ENCODE assay signal across 21 cellular contexts in genomic region chr2:31151501-31151900, GRCh38. TPM values are rescaled to one million over a fixed set of nuclear protein-coding genes. Genes with fewer than 3 reads are reported as not detected.
A peak's percentile ranks its signal among the peaks of the same experiment; 100 is the strongest.
DNase-seq lines count a peak whose midpoint lies in the region; ATAC-seq and TF ChIP-seq lines count a peak whose summit lies in the region.
"Had no signal": no experiment of that assay in that cellular context is flagged by ENCODE, and none has a peak within 500 bp of the region (broad histone marks: within the 10 kb centered on the region; RNA-seq: fewer than 3 reads in every experiment).

No MANE protein-coding gene starts in this region.

- ATAC-seq in Panc1 (no peak), esophagus mucosa (peak; percentile 49), T-helper 17 cell (no peak), GM21576 (IDR thresholded peaks at IDR 0.05; ENCODE audit: unreplicated experiment) (no peak)
- ATAC-seq: gastroesophageal sphincter, left lung, mucosa of descending colon had no signal

- H3K27ac ChIP-seq in Panc1 (ENCODE audit: low read length): no peak overlapping the region
- H3K27ac ChIP-seq: breast epithelium, epithelial cell of prostate, gastroesophageal sphincter, left lung, PC-9 had no signal

- H3K27ac Mint-ChIP-seq in T-helper 17 cell: no peak overlapping the region
- H3K27ac Mint-ChIP-seq: activated CD4-positive, alpha-beta T cell treated with anti-CD3 and anti-CD28 coated beads, Interleukin-2, amount 10 ng/mL, durations not matched to agents 24 days and 14 days; activated T-helper 2 cell treated with anti-CD3 and anti-CD28 coated beads, Interferon-gamma antibody, Interleukin-2, Interleukin-4, amounts not matched to agents 10 μg/mL and 5 μg/mL and 100 μg/mL, durations not matched to agents 14 hours and 24 hours and 36 hours; dendritic cell treated with granulocyte-macrophage colony-stimulating factor and Interleukin-4, amounts not matched to agents 40 ng/mL and 50 ng/mL, for 4 days had no signal

- no peaks in the 10 kb centered on the region for H3K9me3 ChIP-seq in Panc1 (ENCODE audit: control insufficient read depth, insufficient read depth, low read depth, low read length)
- no peaks in the 10 kb centered on the region for H3K9me3 ChIP-seq in T-helper 17 cell (ENCODE audit: control insufficient read depth, low read length, poor library complexity, severe bottlenecking)
- H3K9me3 ChIP-seq: breast epithelium, gastroesophageal sphincter, left lung, mucosa of descending colon had no signal

- DNase-seq in SIG-M5 treated with dmso at 0.1 percent for 504 hours (lab: John Stamatoyannopoulos, UW; ENCODE audit: unreplicated experiment) (peak; percentile 26), SIG-M5 (lab: John Stamatoyannopoulos, UW) (no peak), Panc1 (ENCODE audit: low read depth, low spot score) (no peak), T-helper 2 cell (no peak), T-helper 17 cell (no peak), retina (no peak)
- DNase-seq: activated CD4-positive, alpha-beta T cell treated with anti-CD3 and anti-CD28 coated beads, Interleukin-2, amount 10 ng/mL, durations not matched to agents 24 days and 14 days; EL; left lung; mucosa of descending colon; NCI-H1417 treated with DMSO at 0.1 percent for 48 hours; NCI-H69; PC-9; stimulated activated CD8-positive, alpha-beta memory T cell treated with anti-CD3 and anti-CD28 coated beads, Interleukin-4, amount 100 ng/mL, for 48 hours had no signal

- intact Hi-C loops in Panc1 (cut with micrococcal nuclease; ENCODE audit: unreplicated experiment): no loop called here

- POLR2A ChIA-PET in Panc1 (lab: Charles Lee): no interaction called here

- no peak overlapping the region for H3K4me3 Mint-ChIP-seq in T-helper 17 cell
- H3K4me3 Mint-ChIP-seq: activated CD4-positive, alpha-beta T cell treated with anti-CD3 and anti-CD28 coated beads, Interleukin-2, amount 10 ng/mL, durations not matched to agents 24 days and 14 days; dendritic cell treated with granulocyte-macrophage colony-stimulating factor and Interleukin-4, amounts not matched to agents 40 ng/mL and 50 ng/mL, for 4 days had no signal

- peaks cover 40% of the 10 kb centered on the region for H3K27me3 Mint-ChIP-seq in T-helper 17 cell
- H3K27me3 Mint-ChIP-seq: dendritic cell treated with granulocyte-macrophage colony-stimulating factor and Interleukin-4, amounts not matched to agents 40 ng/mL and 50 ng/mL, for 4 days had no signal

- peaks cover 11% of the 10 kb centered on the region for H3K27me3 ChIP-seq in Panc1 (ENCODE audit: control insufficient read depth, insufficient read depth, low read length)
- H3K27me3 ChIP-seq: breast epithelium, left lung had no signal

- H3K36me3 ChIP-seq in Panc1 (ENCODE audit: control insufficient read depth, insufficient read depth, low read length): no peaks in the 10 kb centered on the region
- H3K36me3 ChIP-seq: breast epithelium, gastroesophageal sphincter, left lung had no signal

- no peaks in the 10 kb centered on the region for H3K4me1 ChIP-seq in Panc1 (ENCODE audit: control insufficient read depth, insufficient read depth, low read length)
- H3K4me1 ChIP-seq: breast epithelium, gastroesophageal sphincter, left lung had no signal

- no peak overlapping the region for H3K4me3 ChIP-seq in Panc1 (ENCODE audit: low read depth in 2 of 2, low read length in 2 of 2)
- H3K4me3 ChIP-seq: breast epithelium, gastroesophageal sphincter, left lung, mucosa of descending colon, PC-9 had no signal

- no peaks in the 10 kb centered on the region for H3K36me3 Mint-ChIP-seq in T-helper 17 cell (ENCODE audit: low read depth)

- no TSS peak for BruUV-seq in Panc1 (replicated peaks; lab: Mats Ljungman, UMichigan)

- CTCF ChIA-PET in Panc1 (lab: Charles Lee): interaction anchor here (1.7 kb wide), 1 partner anchor 182 kb away, joined by 3 read pairs; no protein-coding TSS in a partner anchor

- no peaks in the 10 kb centered on the region for H3K4me1 Mint-ChIP-seq in T-helper 17 cell
- H3K4me1 Mint-ChIP-seq: activated CD4-positive, alpha-beta T cell treated with anti-CD3 and anti-CD28 coated beads, Interleukin-2, amount 10 ng/mL, durations not matched to agents 24 days and 14 days had no signal

- in situ Hi-C loops in Panc1 (cut with HindIII; ENCODE audit: low pct_unique_long_range_greater_than_20kb, low sequenced_read_pairs): no loop called here

- peak; percentile 36; the same call in 1 of the 2 replicates for TF ChIP-seq CTCF in Panc1 (IDR thresholded peaks at IDR 0.05)

RNA-seq across cellular contexts. Expression of gene GALNT14, which starts 13.3 kb away (rescaled TPM):
- 0.67 TPM for total RNA-seq in Panc1 (2021; ENCODE audit: unreplicated experiment)
- polyA plus RNA-seq in Panc1 (2012; ENCODE audit: insufficient read length): not detected
- total RNA-seq in esophagus mucosa: 26.7 TPM
- not detected for total RNA-seq in T-helper 17 cell

Comparison
In these comparisons a context has a peak if more than half of its experiments do, and no peak if none do; other contexts are left out.
1. RNA of gene GALNT14, which starts 13.3 kb away (total RNA-seq): 26.7 TPM in esophagus mucosa (single experiment); 0.67 TPM in Panc1 (single experiment) and not detected in T-helper 17 cell; every median in the first group is over 10 times any median in the second.